ENCODE assay signal across 9 cellular contexts in genomic region chr18:76658627-76659026, GRCh38.
A peak's percentile ranks its signal among the peaks of the same experiment; 100 is the strongest.
DNase-seq lines count a peak whose midpoint lies in the region; ATAC-seq and TF ChIP-seq lines count a peak whose summit lies in the region.
"Had no signal": no experiment of that assay in that cellular context is flagged by ENCODE, and none has a peak within 500 bp of the region (broad histone marks: within the 10 kb centered on the region; RNA-seq: fewer than 3 reads in every experiment).

No MANE protein-coding gene starts in this region.

- H3K4me3 Mint-ChIP-seq in natural killer cell = peak overlapping the region; percentile 70

- no peaks in the 10 kb centered on the region for H3K9me3 Mint-ChIP-seq in natural killer cell

- H3K4me3 ChIP-seq in HFF-Myc (replicated peaks; ENCODE audit: low read depth, low read length) = no peak overlapping the region
- no peak overlapping the region for H3K4me3 ChIP-seq in thyroid gland (replicated peaks in 1 of 3)
- H3K4me3 ChIP-seq: vagina had no signal

- DNase-seq in HFF-Myc (ENCODE audit: extremely low read depth, low read depth) (no peak), UCSD-AML1 (lab: John Stamatoyannopoulos, UW; ENCODE audit: unreplicated experiment) (peak; percentile 20), natural killer cell (no peak), NCI-H2081 treated with DMSO at 0.1 percent for 48 hours (lab: John Stamatoyannopoulos, UW) (no peak), thyroid gland (no peak), kidney tubule cell (ENCODE audit: low spot score) (no peak)

- intact Hi-C loops in natural killer cell (cut with micrococcal nuclease) = no loop called here
- intact Hi-C loops in thyroid gland (cut with DNase I) = no loop called here

- no peak overlapping the region for H3K27ac ChIP-seq in thyroid gland
- H3K27ac ChIP-seq: vagina had no signal

- no peaks in the 10 kb centered on the region for H3K27me3 ChIP-seq in thyroid gland
- H3K27me3 ChIP-seq: vagina had no signal

- H3K4me1 Mint-ChIP-seq in natural killer cell = peaks cover 18 to 20% of the 10 kb centered on the region in 2 donors

- H3K27me3 Mint-ChIP-seq in natural killer cell (ENCODE audit: low read depth in 2 of 2) = peaks cover 17 to 30% of the 10 kb centered on the region in 2 donors

- ATAC-seq in natural killer cell (peak; percentile 47 to 81 (median 49)), GM21717 (IDR thresholded peaks at IDR 0.05; ENCODE audit: unreplicated experiment) (no peak)

- TF ChIP-seq CTCF in GM12873 (IDR thresholded peaks at IDR 0.05; ENCODE audit: insufficient read depth, low read depth, low read length, missing control alignments) (peak; percentile 41), HFF-Myc (IDR thresholded peaks at IDR 0.05; ENCODE audit: low read depth, low read length, missing control alignments) (peak; percentile 56), natural killer cell (IDR thresholded peaks at IDR 0.05) (peak; percentile 37), thyroid gland (IDR thresholded peaks at IDR 0.05) (peak in 1 of 6 experiments; percentile 17)

- peak overlapping the region in 1 of 2 donors; percentile 22 for H3K27ac Mint-ChIP-seq in natural killer cell

- no peak for TF ChIP-seq POLR2A in thyroid gland (IDR thresholded peaks at IDR 0.05)

- H3K4me1 ChIP-seq in thyroid gland = no peaks in the 10 kb centered on the region

- 49 to 62% methylated on average over 7 of the region's 7 CpGs for WGBS in thyroid gland, 2 donors

- H3K9me3 ChIP-seq in thyroid gland = no peaks in the 10 kb centered on the region
- H3K9me3 ChIP-seq: vagina had no signal

- no peaks in the 10 kb centered on the region for H3K36me3 ChIP-seq in thyroid gland
- H3K36me3 ChIP-seq: vagina had no signal

- no peaks in the 10 kb centered on the region for H3K36me3 Mint-ChIP-seq in natural killer cell
